ENCODE assay signal across 1 cellular context in genomic region chr12:25427328-25428249, GRCh38.
TF ChIP-seq lines count a peak whose summit lies in the region.

No MANE protein-coding gene starts in this region.

TF ChIP-seq in GM23338, 12 proteins besides CTCF, POLR2A, EP300 and RAD21 (continued from another document):
- TF ChIP-seq REST (IDR thresholded peaks at IDR 0.05; ENCODE audit: unreplicated experiment) (no peak), ETS1 (IDR thresholded peaks at IDR 0.05) (no peak), ZNF114 (CRISPR knock-in tag; IDR thresholded peaks at IDR 0.05) (no peak), STAT1 (IDR thresholded peaks at IDR 0.05; ENCODE audit: unreplicated experiment) (no peak), NANOG (IDR thresholded peaks at IDR 0.05; ENCODE audit: borderline replicate concordance) (no peak), CREB1 (CRISPR knock-in tag; IDR thresholded peaks at IDR 0.05; ENCODE audit: low read depth) (no peak)
